22 cellular contexts compared by ENCODE assay signal in the genomic region with DNA sequence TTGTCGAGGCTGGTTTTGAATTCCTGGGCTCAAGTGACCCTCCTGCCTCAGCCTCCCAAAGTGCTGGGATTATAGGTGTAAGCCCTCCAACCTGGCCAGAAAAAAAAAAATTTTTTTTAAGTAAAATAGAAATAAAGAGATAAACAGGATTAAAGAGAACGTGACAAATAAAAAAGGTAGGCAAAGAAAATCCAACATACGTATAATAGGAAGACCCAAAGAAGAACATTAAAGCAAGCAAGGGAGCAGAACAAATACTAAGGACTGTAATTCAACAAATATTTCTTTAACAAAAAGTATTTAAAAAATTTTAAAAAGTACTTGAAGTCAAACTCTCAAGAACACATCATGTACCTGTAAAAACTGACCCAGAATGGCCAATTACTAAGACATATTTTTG. TPM values are rescaled to one million over a fixed set of nuclear protein-coding genes. Genes with fewer than 3 reads are reported as not detected.
DNase-seq lines count a peak whose midpoint lies in the region; ATAC-seq, FAIRE-seq and TF ChIP-seq lines count a peak whose summit lies in the region.
"Had no signal": no experiment of that assay in that cellular context is flagged by ENCODE, and none has a peak within 500 bp of the region (broad histone marks: within the 10 kb centered on the region; RNA-seq: fewer than 3 reads in every experiment).

No MANE protein-coding gene starts in this region.

- FAIRE-seq in K562 (lab: Jason Lieb, UNC) = no peak
- FAIRE-seq: A204.1, GM12878, H1, HepG2 had no signal

- H3K79me2 ChIP-seq in K562 (ENCODE audit: control insufficient read depth, insufficient read depth, low read length) = no peaks in the 10 kb centered on the region

- H4K20me1 ChIP-seq in K562 (replicated peaks; ENCODE audit: control insufficient read depth, insufficient read depth, low read length) = no peaks in the 10 kb centered on the region

- no TSS peak for BruUV-seq in K562 (replicated peaks; lab: Mats Ljungman, UMichigan)

- peaks cover 1% of the 10 kb centered on the region for H3K9me3 Mint-ChIP-seq in activated naive CD8-positive, alpha-beta T cell treated with anti-CD3 and anti-CD28 coated beads, Interleukin-2, amount 10 ng/mL, durations not matched to agents 7 days and 5 days
- H3K9me3 Mint-ChIP-seq in activated naive CD8-positive, alpha-beta T cell treated with anti-CD3 and anti-CD28 coated beads, Interleukin-2, amount 50 U/mL, for 24 hours = no peaks in the 10 kb centered on the region
- H3K9me3 Mint-ChIP-seq in stimulated activated naive B cell treated with anti-CD40 and anti-IgM and Interleukin-4, amounts not matched to agents 10 μg/mL and 1 μg/mL and 100 μg/mL, for 72 hours = peaks cover 0 to 4% of the 10 kb centered on the region in 2 donors

- CTCF ChIA-PET in K562 (lab: Yijun Ruan, JAX; ENCODE audit: low intra/inter-chr PET ratio) = no interaction called here

- H3K4me3 ChIP-seq in K562 = no peak overlapping the region
- H3K4me3 ChIP-seq: GM12878 had no signal

- no peaks in the 10 kb centered on the region for H3K9me1 ChIP-seq in K562 (ENCODE audit: control insufficient read depth, insufficient read depth, low read length)

- H3K27ac ChIP-seq in K562 (ENCODE audit: extremely low read depth, low read depth, low read length) = no peak overlapping the region

- H3K9me3 ChIP-seq in T-helper 17 cell (ENCODE audit: control insufficient read depth, low read length, poor library complexity, severe bottlenecking) (peaks cover 2% of the 10 kb centered on the region), K562 (replicated peaks; ENCODE audit: control insufficient read depth, insufficient read depth, low read depth, low read length) (no peaks in the 10 kb centered on the region)
- H3K9me3 ChIP-seq: BE2C had no signal

- H3K4me1 ChIP-seq in K562 (replicated peaks in 1 of 2; ENCODE audit: control insufficient read depth in 2 of 2, insufficient read depth in 2 of 2, low read length in 2 of 2) = no peaks in the 10 kb centered on the region
- H3K4me1 ChIP-seq: BE2C had no signal

- no peak for DNase-seq in activated naive CD8-positive, alpha-beta T cell treated with anti-CD3 and anti-CD28 coated beads, Interleukin-2, amount 10 ng/mL, durations not matched to agents 7 days and 5 days
- no peak for DNase-seq in activated naive CD8-positive, alpha-beta T cell treated with anti-CD3 and anti-CD28 coated beads, Interleukin-2, amount 50 U/mL, for 24 hours
- DNase-seq in T-helper 17 cell = no peak
- no peak for DNase-seq in K562 (ENCODE audit: extremely low read depth in 1 of 4, low spot score in 3 of 4)
- no peak for DNase-seq in NCI-H1417 treated with DMSO at 0.1 percent for 48 hours (lab: John Stamatoyannopoulos, UW)
- no peak for DNase-seq in stimulated activated naive CD4-positive, alpha-beta T cell treated with Interleukin-2 at 50 U/mL for 16 hours (lab: John Stamatoyannopoulos, UW)
- DNase-seq in stimulated activated naive B cell treated with anti-CD40 and anti-IgM and Interleukin-4, amounts not matched to agents 10 μg/mL and 1 μg/mL and 100 μg/mL, for 72 hours = no peak
- DNase-seq: ACHN; BE2C; C1 segment of cervical spinal cord; CD8-positive, alpha-beta memory T cell; COR-L47; DMS 273 treated with DMSO at 0.1 percent for 48 hours; DMS53; DND-41; EL; H9 had no signal

- POLR2A ChIA-PET in activated naive CD8-positive, alpha-beta T cell treated with anti-CD3 and anti-CD28 coated beads, Interleukin-2, amount 10 ng/mL, durations not matched to agents 7 days and 5 days (lab: Charles Lee) = no interaction called here
- POLR2A ChIA-PET in K562 (lab: Yijun Ruan, JAX) = no interaction called here

- no peaks in the 10 kb centered on the region for H3K27me3 Mint-ChIP-seq in activated naive CD8-positive, alpha-beta T cell treated with anti-CD3 and anti-CD28 coated beads, Interleukin-2, amount 10 ng/mL, durations not matched to agents 7 days and 5 days
- H3K27me3 Mint-ChIP-seq in activated naive CD8-positive, alpha-beta T cell treated with anti-CD3 and anti-CD28 coated beads, Interleukin-2, amount 50 U/mL, for 24 hours = no peaks in the 10 kb centered on the region
- H3K27me3 Mint-ChIP-seq in T-helper 17 cell = no peaks in the 10 kb centered on the region
- no peaks in the 10 kb centered on the region for H3K27me3 Mint-ChIP-seq in stimulated activated naive B cell treated with anti-CD40 and anti-IgM and Interleukin-4, amounts not matched to agents 10 μg/mL and 1 μg/mL and 100 μg/mL, for 72 hours
- H3K27me3 Mint-ChIP-seq: CD4-positive, CD25-positive, alpha-beta regulatory T cell; CD8-positive, alpha-beta memory T cell had no signal

- no peak overlapping the region for H2AFZ ChIP-seq in K562 (ENCODE audit: low read depth, low read length)

- peaks cover 68% of the 10 kb centered on the region for H3K36me3 Mint-ChIP-seq in activated naive CD8-positive, alpha-beta T cell treated with anti-CD3 and anti-CD28 coated beads, Interleukin-2, amount 10 ng/mL, durations not matched to agents 7 days and 5 days
- peaks cover 51% of the 10 kb centered on the region for H3K36me3 Mint-ChIP-seq in activated naive CD8-positive, alpha-beta T cell treated with anti-CD3 and anti-CD28 coated beads, Interleukin-2, amount 50 U/mL, for 24 hours (ENCODE audit: low read depth)
- peaks cover 9% of the 10 kb centered on the region for H3K36me3 Mint-ChIP-seq in T-helper 17 cell (ENCODE audit: low read depth)
- peaks cover 40 to 49% of the 10 kb centered on the region in 2 donors for H3K36me3 Mint-ChIP-seq in stimulated activated naive B cell treated with anti-CD40 and anti-IgM and Interleukin-4, amounts not matched to agents 10 μg/mL and 1 μg/mL and 100 μg/mL, for 72 hours

- in situ Hi-C loops in K562 (cut with MboI) = no loop called here

- H3K36me3 ChIP-seq in K562 (ENCODE audit: control insufficient read depth, insufficient read depth, low read length) = peaks cover 33% of the 10 kb centered on the region
- H3K36me3 ChIP-seq: BE2C had no signal

- TF ChIP-seq POLR2A in K562 (conservative IDR thresholded peaks at IDR 0.05) = no peak

- no peaks in the 10 kb centered on the region for H3K27me3 ChIP-seq in K562 (ENCODE audit: control insufficient read depth in 2 of 2, insufficient read depth in 2 of 2, low read length in 2 of 2)
- H3K27me3 ChIP-seq: BE2C had no signal

- ATAC-seq in activated naive CD8-positive, alpha-beta T cell treated with anti-CD3 and anti-CD28 coated beads, Interleukin-2, amount 10 ng/mL, durations not matched to agents 7 days and 5 days (ENCODE audit: low read depth) = no peak
- ATAC-seq in activated naive CD8-positive, alpha-beta T cell treated with anti-CD3 and anti-CD28 coated beads, Interleukin-2, amount 50 U/mL, for 24 hours = no peak
- no peak for ATAC-seq in T-helper 17 cell
- ATAC-seq in K562 = no peak
- ATAC-seq in stimulated activated naive B cell treated with anti-CD40 and anti-IgM and Interleukin-4, amounts not matched to agents 10 μg/mL and 1 μg/mL and 100 μg/mL, for 72 hours (replicated peaks) = no peak
- ATAC-seq: HepG2 had no signal

- no peak for TF ChIP-seq RAD21 in K562 (CRISPR knock-in tag; conservative IDR thresholded peaks at IDR 0.05 in 1 of 2, IDR thresholded peaks at IDR 0.05 in 1 of 2)

- intact Hi-C loops in K562 (cut with micrococcal nuclease) = no loop called here

- 88% methylated on average over 3 of the region's 3 CpGs for WGBS in K562 (ENCODE audit: insufficient coverage, low coverage, missing lambda C conversion rate)

- TF ChIP-seq CTCF in K562 (IDR thresholded peaks at IDR 0.05 in 2 of 3, conservative IDR thresholded peaks at IDR 0.05 in 1 of 3; ENCODE audit: insufficient read depth in 2 of 3, low read depth in 1 of 3, low read length in 3 of 3) = no peak

- H3K27ac Mint-ChIP-seq in activated naive CD8-positive, alpha-beta T cell treated with anti-CD3 and anti-CD28 coated beads, Interleukin-2, amount 10 ng/mL, durations not matched to agents 7 days and 5 days = peak overlapping the region; percentile 61
- H3K27ac Mint-ChIP-seq in activated naive CD8-positive, alpha-beta T cell treated with anti-CD3 and anti-CD28 coated beads, Interleukin-2, amount 50 U/mL, for 24 hours = no peak overlapping the region
- no peak overlapping the region for H3K27ac Mint-ChIP-seq in T-helper 17 cell
- H3K27ac Mint-ChIP-seq in stimulated activated naive B cell treated with anti-CD40 and anti-IgM and Interleukin-4, amounts not matched to agents 10 μg/mL and 1 μg/mL and 100 μg/mL, for 72 hours = no peak overlapping the region
- H3K27ac Mint-ChIP-seq: CD4-positive, CD25-positive, alpha-beta regulatory T cell; H9 had no signal

- H3K4me3 Mint-ChIP-seq in activated naive CD8-positive, alpha-beta T cell treated with anti-CD3 and anti-CD28 coated beads, Interleukin-2, amount 10 ng/mL, durations not matched to agents 7 days and 5 days = no peak overlapping the region
- no peak overlapping the region for H3K4me3 Mint-ChIP-seq in activated naive CD8-positive, alpha-beta T cell treated with anti-CD3 and anti-CD28 coated beads, Interleukin-2, amount 50 U/mL, for 24 hours
- peak overlapping the region; percentile 13 for H3K4me3 Mint-ChIP-seq in T-helper 17 cell
- H3K4me3 Mint-ChIP-seq in stimulated activated naive B cell treated with anti-CD40 and anti-IgM and Interleukin-4, amounts not matched to agents 10 μg/mL and 1 μg/mL and 100 μg/mL, for 72 hours = no peak overlapping the region
- H3K4me3 Mint-ChIP-seq: CD8-positive, alpha-beta memory T cell; H9 had no signal

- H3K4me1 Mint-ChIP-seq in activated naive CD8-positive, alpha-beta T cell treated with anti-CD3 and anti-CD28 coated beads, Interleukin-2, amount 10 ng/mL, durations not matched to agents 7 days and 5 days = peaks cover 14% of the 10 kb centered on the region
- peaks cover 21% of the 10 kb centered on the region for H3K4me1 Mint-ChIP-seq in activated naive CD8-positive, alpha-beta T cell treated with anti-CD3 and anti-CD28 coated beads, Interleukin-2, amount 50 U/mL, for 24 hours
- peaks cover 5% of the 10 kb centered on the region for H3K4me1 Mint-ChIP-seq in T-helper 17 cell
- peaks cover 2 to 7% of the 10 kb centered on the region in 2 donors for H3K4me1 Mint-ChIP-seq in stimulated activated naive B cell treated with anti-CD40 and anti-IgM and Interleukin-4, amounts not matched to agents 10 μg/mL and 1 μg/mL and 100 μg/mL, for 72 hours

- H3K9ac ChIP-seq in K562 (ENCODE audit: insufficient read depth in 1 of 2, low read depth in 2 of 2, low read length in 2 of 2) = no peak overlapping the region

- H3K4me2 ChIP-seq in K562 (ENCODE audit: insufficient read depth, low read length) = no peak overlapping the region

- TF ChIP-seq EP300 in K562 (IDR thresholded peaks at IDR 0.05; ENCODE audit: low read length) = no peak

RNA-seq across cellular contexts. Expression of a gene that starts 56.4 kb away (rescaled TPM):
- total RNA-seq in activated naive CD8-positive, alpha-beta T cell treated with anti-CD3 and anti-CD28 coated beads, Interleukin-2, amount 10 ng/mL, durations not matched to agents 7 days and 5 days = 10 to 100 TPM; 64.9 to 68.1 TPM
- total RNA-seq in T-helper 17 cell (10 to 100 TPM; 72.8 to 74.8 TPM), K562 (2014; rRNA removed) (33.1 and 38.3 TPM in 2 replicates), K562 (2014; rRNA removed; fragmentation: Illumina TruSeq; extraction: Trizol) (56.4 and 67.9 TPM in 2 replicates), K562 (2015; rRNA removed; fragmentation: Illumina TruSeq; extraction: Trizol) (63.6 and 66.4 TPM in 2 replicates), K562 (2021) (37.6 and 40.3 TPM in 2 replicates)
- total RNA-seq in K562 (2011; cell fraction: chromatin; rRNA removed; ENCODE audit: low replicate concordance) = 18.9 and 43.2 TPM in 2 replicates
- 13.0 and 20.3 TPM in 2 replicates for total RNA-seq in K562 (2011; cell fraction: nucleolus; rRNA removed)
- total RNA-seq in K562 (2011; cell fraction: nucleoplasm; rRNA removed) = 23.4 and 36.6 TPM in 2 replicates
- polyA plus RNA-seq in K562 (2011; rRNA removed) (39.9 and 44.8 TPM in 2 replicates), K562 (2014; fragmentation: Illumina TruSeq; extraction: Trizol) (48.1 and 58.3 TPM in 2 replicates), K562 (2014; fragmentation: Nextera tagmentation; extraction: Ambion mirVana) (10 to 100 TPM; 36.6 to 46.3 TPM), K562 (2014; rRNA removed) (35.0 and 43.8 TPM in 2 replicates)
- polyA plus RNA-seq in K562 (2011; cell fraction: cytosol; rRNA removed) = 7.5 and 17.5 TPM in 2 replicates
- 15.5 and 21.0 TPM in 2 replicates for polyA plus RNA-seq in K562 (2011; cell fraction: nucleus; rRNA removed)
- 36.4 and 37.3 TPM in 2 replicates for polyA plus RNA-seq in K562 (2012)
- 46.7 and 65.3 TPM in 2 replicates for polyA minus RNA-seq in K562 (2011; rRNA and poly(A)+ RNA removed)
- polyA minus RNA-seq in K562 (2011; cell fraction: cytosol; rRNA and poly(A)+ RNA removed) = 14.0 and 24.8 TPM in 2 replicates
- polyA minus RNA-seq in K562 (2011; cell fraction: nucleus; rRNA and poly(A)+ RNA removed) = 11.2 and 19.8 TPM in 2 replicates
